In the genomic region with DNA sequence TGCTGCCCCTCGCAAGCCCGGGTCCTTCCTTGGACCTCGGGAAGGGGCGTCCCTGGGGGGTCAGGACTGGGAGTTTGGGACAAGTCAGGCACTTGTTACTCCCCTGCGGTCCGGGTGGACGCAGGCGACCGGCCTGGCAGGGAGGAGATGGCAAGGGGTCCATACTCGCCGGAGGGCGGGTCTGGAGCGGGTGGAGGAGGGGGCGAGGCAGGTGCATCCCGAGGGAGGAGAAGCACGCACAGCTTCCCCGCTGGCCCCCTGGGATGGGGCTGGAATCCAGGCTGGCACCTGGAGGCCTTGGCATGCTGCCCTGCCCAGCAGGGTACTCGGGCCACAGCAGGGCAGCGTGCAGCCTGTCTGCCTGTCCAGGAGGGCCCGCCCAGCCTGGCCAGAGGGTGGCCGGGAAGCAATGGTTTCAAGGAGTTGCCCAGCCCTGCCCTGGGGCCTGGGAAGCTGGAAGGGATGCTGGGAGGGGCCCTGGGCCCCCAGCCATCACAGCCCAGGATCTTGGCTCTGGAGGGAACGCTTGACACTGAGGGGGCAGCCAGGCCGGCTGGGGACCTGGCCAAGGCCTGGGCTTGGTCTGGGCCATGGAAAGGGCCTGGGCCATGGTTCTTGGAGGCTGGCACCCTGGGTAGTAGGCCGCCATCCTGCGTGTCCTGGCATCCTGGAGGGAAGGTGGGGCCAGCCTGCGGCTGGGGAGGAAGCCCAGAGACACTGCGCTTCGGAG, we compare ENCODE assay signal across 1 cellular context.
TF ChIP-seq lines count a peak whose summit lies in the region.

No MANE protein-coding gene starts in this region.

TF ChIP-seq in HEK293, 187 proteins besides CTCF, POLR2A, EP300 and RAD21 (continued from another document and continues in another):
- TF ChIP-seq, protein P1, sequence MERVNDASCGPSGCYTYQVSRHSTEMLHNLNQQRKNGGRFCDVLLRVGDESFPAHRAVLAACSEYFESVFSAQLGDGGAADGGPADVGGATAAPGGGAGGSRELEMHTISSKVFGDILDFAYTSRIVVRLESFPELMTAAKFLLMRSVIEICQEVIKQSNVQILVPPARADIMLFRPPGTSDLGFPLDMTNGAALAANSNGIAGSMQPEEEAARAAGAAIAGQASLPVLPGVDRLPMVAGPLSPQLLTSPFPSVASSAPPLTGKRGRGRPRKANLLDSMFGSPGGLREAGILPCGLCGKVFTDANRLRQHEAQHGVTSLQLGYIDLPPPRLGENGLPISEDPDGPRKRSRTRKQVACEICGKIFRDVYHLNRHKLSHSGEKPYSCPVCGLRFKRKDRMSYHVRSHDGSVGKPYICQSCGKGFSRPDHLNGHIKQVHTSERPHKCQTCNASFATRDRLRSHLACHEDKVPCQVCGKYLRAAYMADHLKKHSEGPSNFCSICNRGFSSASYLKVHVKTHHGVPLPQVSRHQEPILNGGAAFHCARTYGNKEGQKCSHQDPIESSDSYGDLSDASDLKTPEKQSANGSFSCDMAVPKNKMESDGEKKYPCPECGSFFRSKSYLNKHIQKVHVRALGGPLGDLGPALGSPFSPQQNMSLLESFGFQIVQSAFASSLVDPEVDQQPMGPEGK (tag by site-specific recombination; IDR thresholded peaks at IDR 0.05), result peak; percentile 80
- TF ChIP-seq ZNF37A (tag by site-specific recombination; IDR thresholded peaks at IDR 0.05) (no peak), ZNF248 (tag by site-specific recombination; IDR thresholded peaks at IDR 0.05) (no peak), MEIS1 (CRISPR knock-in tag; IDR thresholded peaks at IDR 0.05; ENCODE audit: borderline replicate concordance) (no peak), REPIN1 (tag by site-specific recombination; IDR thresholded peaks at IDR 0.05; ENCODE audit: low read depth) (no peak), ZBTB21 (tag by site-specific recombination; IDR thresholded peaks at IDR 0.05) (no peak), ZNF768 (tag by site-specific recombination; IDR thresholded peaks at IDR 0.05) (no peak), YY1 (tag by site-specific recombination; IDR thresholded peaks at IDR 0.05) (no peak), SP2 (tag by site-specific recombination; IDR thresholded peaks at IDR 0.05) (peak; percentile 52), ZNF223 (tag by site-specific recombination; IDR thresholded peaks at IDR 0.05) (no peak), EGR2 (tag by site-specific recombination; IDR thresholded peaks at IDR 0.05; ENCODE audit: low read depth) (no peak), GLI2 (tag by site-specific recombination; IDR thresholded peaks at IDR 0.05; ENCODE audit: borderline replicate concordance, low read depth) (no peak), ZBTB1 (tag by site-specific recombination; IDR thresholded peaks at IDR 0.05) (no peak), ZIC2 (tag by site-specific recombination; IDR thresholded peaks at IDR 0.05) (peak; percentile 99), KLF1 (tag by site-specific recombination; IDR thresholded peaks at IDR 0.05) (peak; percentile 98), KLF8 (tag by site-specific recombination; IDR thresholded peaks at IDR 0.05) (peak; percentile 41; the same call in 1 of the 2 replicates), ZNF501 (tag by site-specific recombination; IDR thresholded peaks at IDR 0.05) (no peak), ZNF76 (tag by site-specific recombination; IDR thresholded peaks at IDR 0.05; ENCODE audit: borderline replicate concordance, low read depth) (peak; percentile 68; the same call in 1 of the 2 replicates), ZNF354C (tag by site-specific recombination; IDR thresholded peaks at IDR 0.05; ENCODE audit: borderline replicate concordance, low read depth) (no peak), ZNF426 (tag by site-specific recombination; IDR thresholded peaks at IDR 0.05) (no peak), ZNF48 (tag by site-specific recombination; IDR thresholded peaks at IDR 0.05) (no peak), HOXD13 (CRISPR knock-in tag; IDR thresholded peaks at IDR 0.05; ENCODE audit: borderline replicate concordance) (no peak), ZNF629 (tag by site-specific recombination; IDR thresholded peaks at IDR 0.05) (peak; percentile 27; the same call in 1 of the 2 replicates), SP3 (tag by site-specific recombination; IDR thresholded peaks at IDR 0.05) (peak; percentile 59), GLIS1 (tag by site-specific recombination; IDR thresholded peaks at IDR 0.05) (peak; percentile 97), ZNF132 (tag by site-specific recombination; IDR thresholded peaks at IDR 0.05; ENCODE audit: borderline replicate concordance) (no peak), ZNF776 (tag by site-specific recombination; IDR thresholded peaks at IDR 0.05; ENCODE audit: borderline replicate concordance) (no peak), ZNF423 (tag by site-specific recombination; IDR thresholded peaks at IDR 0.05) (peak; percentile 86; the same call in 1 of the 2 replicates), ZNF350 (tag by site-specific recombination; IDR thresholded peaks at IDR 0.05) (no peak), WT1 (tag by site-specific recombination; IDR thresholded peaks at IDR 0.05) (peak; percentile 42; the same call in 1 of the 2 replicates), KLF10 (tag by site-specific recombination; IDR thresholded peaks at IDR 0.05) (no peak), ZNF311 (tag by site-specific recombination; IDR thresholded peaks at IDR 0.05; ENCODE audit: borderline replicate concordance) (no peak), ZNF335 (tag by site-specific recombination; conservative IDR thresholded peaks at IDR 0.05) (peak; percentile 97), ZNF274 (IDR thresholded peaks at IDR 0.05; ENCODE audit: low read length) (no peak), ZNF274 (tag by site-specific recombination; IDR thresholded peaks at IDR 0.05; ENCODE audit: borderline replicate concordance) (no peak), ZNF121 (tag by site-specific recombination; IDR thresholded peaks at IDR 0.05) (no peak), ZNF266 (tag by site-specific recombination; IDR thresholded peaks at IDR 0.05; ENCODE audit: low read depth) (no peak), ZNF600 (tag by site-specific recombination; IDR thresholded peaks at IDR 0.05) (peak; percentile 90)
- TF ChIP-seq, protein P2, sequence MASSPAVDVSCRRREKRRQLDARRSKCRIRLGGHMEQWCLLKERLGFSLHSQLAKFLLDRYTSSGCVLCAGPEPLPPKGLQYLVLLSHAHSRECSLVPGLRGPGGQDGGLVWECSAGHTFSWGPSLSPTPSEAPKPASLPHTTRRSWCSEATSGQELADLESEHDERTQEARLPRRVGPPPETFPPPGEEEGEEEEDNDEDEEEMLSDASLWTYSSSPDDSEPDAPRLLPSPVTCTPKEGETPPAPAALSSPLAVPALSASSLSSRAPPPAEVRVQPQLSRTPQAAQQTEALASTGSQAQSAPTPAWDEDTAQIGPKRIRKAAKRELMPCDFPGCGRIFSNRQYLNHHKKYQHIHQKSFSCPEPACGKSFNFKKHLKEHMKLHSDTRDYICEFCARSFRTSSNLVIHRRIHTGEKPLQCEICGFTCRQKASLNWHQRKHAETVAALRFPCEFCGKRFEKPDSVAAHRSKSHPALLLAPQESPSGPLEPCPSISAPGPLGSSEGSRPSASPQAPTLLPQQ (tag by site-specific recombination; IDR thresholded peaks at IDR 0.05), result 0 out of 2 replicates have a peak, but pooled peaks have one; percentile 65
- TF ChIP-seq, protein P3, sequence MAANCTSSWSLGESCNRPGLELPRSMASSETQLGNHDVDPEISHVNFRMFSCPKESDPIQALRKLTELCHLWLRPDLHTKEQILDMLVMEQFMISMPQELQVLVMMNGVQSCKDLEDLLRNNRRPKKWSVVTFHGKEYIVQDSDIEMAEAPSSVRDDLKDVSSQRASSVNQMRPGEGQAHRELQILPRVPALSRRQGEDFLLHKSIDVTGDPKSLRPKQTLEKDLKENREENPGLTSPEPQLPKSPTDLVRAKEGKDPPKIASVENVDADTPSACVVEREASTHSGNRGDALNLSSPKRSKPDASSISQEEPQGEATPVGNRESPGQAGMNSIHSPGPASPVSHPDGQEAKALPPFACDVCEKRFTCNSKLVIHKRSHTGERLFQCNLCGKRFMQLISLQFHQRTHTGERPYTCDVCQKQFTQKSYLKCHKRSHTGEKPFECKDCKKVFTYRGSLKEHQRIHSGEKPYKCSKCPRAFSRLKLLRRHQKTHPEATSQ (tag by site-specific recombination; IDR thresholded peaks at IDR 0.05), result no peak
- TF ChIP-seq, protein P4, sequence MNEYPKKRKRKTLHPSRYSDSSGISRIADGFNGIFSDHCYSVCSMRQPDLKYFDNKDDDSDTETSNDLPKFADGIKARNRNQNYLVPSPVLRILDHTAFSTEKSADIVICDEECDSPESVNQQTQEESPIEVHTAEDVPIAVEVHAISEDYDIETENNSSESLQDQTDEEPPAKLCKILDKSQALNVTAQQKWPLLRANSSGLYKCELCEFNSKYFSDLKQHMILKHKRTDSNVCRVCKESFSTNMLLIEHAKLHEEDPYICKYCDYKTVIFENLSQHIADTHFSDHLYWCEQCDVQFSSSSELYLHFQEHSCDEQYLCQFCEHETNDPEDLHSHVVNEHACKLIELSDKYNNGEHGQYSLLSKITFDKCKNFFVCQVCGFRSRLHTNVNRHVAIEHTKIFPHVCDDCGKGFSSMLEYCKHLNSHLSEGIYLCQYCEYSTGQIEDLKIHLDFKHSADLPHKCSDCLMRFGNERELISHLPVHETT (tag by site-specific recombination; IDR thresholded peaks at IDR 0.05), result no peak
- TF ChIP-seq, protein P5, sequence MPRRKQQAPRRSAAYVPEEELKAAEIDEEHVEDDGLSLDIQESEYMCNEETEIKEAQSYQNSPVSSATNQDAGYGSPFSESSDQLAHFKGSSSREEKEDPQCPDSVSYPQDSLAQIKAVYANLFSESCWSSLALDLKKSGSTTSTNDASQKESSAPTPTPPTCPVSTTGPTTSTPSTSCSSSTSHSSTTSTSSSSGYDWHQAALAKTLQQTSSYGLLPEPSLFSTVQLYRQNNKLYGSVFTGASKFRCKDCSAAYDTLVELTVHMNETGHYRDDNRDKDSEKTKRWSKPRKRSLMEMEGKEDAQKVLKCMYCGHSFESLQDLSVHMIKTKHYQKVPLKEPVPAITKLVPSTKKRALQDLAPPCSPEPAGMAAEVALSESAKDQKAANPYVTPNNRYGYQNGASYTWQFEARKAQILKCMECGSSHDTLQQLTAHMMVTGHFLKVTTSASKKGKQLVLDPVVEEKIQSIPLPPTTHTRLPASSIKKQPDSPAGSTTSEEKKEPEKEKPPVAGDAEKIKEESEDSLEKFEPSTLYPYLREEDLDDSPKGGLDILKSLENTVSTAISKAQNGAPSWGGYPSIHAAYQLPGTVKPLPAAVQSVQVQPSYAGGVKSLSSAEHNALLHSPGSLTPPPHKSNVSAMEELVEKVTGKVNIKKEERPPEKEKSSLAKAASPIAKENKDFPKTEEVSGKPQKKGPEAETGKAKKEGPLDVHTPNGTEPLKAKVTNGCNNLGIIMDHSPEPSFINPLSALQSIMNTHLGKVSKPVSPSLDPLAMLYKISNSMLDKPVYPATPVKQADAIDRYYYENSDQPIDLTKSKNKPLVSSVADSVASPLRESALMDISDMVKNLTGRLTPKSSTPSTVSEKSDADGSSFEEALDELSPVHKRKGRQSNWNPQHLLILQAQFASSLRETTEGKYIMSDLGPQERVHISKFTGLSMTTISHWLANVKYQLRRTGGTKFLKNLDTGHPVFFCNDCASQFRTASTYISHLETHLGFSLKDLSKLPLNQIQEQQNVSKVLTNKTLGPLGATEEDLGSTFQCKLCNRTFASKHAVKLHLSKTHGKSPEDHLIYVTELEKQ (tag by site-specific recombination; IDR thresholded peaks at IDR 0.05; ENCODE audit: borderline replicate concordance), result no peak
- TF ChIP-seq, protein P6, sequence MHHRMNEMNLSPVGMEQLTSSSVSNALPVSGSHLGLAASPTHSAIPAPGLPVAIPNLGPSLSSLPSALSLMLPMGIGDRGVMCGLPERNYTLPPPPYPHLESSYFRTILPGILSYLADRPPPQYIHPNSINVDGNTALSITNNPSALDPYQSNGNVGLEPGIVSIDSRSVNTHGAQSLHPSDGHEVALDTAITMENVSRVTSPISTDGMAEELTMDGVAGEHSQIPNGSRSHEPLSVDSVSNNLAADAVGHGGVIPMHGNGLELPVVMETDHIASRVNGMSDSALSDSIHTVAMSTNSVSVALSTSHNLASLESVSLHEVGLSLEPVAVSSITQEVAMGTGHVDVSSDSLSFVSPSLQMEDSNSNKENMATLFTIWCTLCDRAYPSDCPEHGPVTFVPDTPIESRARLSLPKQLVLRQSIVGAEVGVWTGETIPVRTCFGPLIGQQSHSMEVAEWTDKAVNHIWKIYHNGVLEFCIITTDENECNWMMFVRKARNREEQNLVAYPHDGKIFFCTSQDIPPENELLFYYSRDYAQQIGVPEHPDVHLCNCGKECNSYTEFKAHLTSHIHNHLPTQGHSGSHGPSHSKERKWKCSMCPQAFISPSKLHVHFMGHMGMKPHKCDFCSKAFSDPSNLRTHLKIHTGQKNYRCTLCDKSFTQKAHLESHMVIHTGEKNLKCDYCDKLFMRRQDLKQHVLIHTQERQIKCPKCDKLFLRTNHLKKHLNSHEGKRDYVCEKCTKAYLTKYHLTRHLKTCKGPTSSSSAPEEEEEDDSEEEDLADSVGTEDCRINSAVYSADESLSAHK (tag by site-specific recombination; IDR thresholded peaks at IDR 0.05), result peak; percentile 90
- TF ChIP-seq, protein P7, sequence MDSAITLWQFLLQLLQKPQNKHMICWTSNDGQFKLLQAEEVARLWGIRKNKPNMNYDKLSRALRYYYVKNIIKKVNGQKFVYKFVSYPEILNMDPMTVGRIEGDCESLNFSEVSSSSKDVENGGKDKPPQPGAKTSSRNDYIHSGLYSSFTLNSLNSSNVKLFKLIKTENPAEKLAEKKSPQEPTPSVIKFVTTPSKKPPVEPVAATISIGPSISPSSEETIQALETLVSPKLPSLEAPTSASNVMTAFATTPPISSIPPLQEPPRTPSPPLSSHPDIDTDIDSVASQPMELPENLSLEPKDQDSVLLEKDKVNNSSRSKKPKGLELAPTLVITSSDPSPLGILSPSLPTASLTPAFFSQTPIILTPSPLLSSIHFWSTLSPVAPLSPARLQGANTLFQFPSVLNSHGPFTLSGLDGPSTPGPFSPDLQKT (IDR thresholded peaks at IDR 0.05; ENCODE audit: borderline replicate concordance, low read depth, low read length), result no peak
- TF ChIP-seq, protein P8, sequence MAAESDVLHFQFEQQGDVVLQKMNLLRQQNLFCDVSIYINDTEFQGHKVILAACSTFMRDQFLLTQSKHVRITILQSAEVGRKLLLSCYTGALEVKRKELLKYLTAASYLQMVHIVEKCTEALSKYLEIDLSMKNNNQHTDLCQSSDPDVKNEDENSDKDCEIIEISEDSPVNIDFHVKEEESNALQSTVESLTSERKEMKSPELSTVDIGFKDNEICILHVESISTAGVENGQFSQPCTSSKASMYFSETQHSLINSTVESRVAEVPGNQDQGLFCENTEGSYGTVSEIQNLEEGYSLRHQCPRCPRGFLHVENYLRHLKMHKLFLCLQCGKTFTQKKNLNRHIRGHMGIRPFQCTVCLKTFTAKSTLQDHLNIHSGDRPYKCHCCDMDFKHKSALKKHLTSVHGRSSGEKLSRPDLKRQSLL (tag by site-specific recombination; IDR thresholded peaks at IDR 0.05), result no peak
- TF ChIP-seq, protein P9, sequence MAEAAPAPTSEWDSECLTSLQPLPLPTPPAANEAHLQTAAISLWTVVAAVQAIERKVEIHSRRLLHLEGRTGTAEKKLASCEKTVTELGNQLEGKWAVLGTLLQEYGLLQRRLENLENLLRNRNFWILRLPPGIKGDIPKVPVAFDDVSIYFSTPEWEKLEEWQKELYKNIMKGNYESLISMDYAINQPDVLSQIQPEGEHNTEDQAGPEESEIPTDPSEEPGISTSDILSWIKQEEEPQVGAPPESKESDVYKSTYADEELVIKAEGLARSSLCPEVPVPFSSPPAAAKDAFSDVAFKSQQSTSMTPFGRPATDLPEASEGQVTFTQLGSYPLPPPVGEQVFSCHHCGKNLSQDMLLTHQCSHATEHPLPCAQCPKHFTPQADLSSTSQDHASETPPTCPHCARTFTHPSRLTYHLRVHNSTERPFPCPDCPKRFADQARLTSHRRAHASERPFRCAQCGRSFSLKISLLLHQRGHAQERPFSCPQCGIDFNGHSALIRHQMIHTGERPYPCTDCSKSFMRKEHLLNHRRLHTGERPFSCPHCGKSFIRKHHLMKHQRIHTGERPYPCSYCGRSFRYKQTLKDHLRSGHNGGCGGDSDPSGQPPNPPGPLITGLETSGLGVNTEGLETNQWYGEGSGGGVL (tag by site-specific recombination; IDR thresholded peaks at IDR 0.05), result peak; percentile 43; the same call in 1 of the 2 replicates
